ENCODE assay signal across 26 cellular contexts in genomic region chr17:60899115-60899514, GRCh38.
"Had no signal": no experiment of that assay in that cellular context is flagged by ENCODE, and none has a peak within 500 bp of the region (broad histone marks: within the 10 kb centered on the region; RNA-seq: fewer than 3 reads in every experiment).

No MANE protein-coding gene starts in this region.

- H3K4me3 ChIP-seq: stomach, suprapubic skin, testis, thoracic aorta, tibial artery, tibial nerve, transverse colon, upper lobe of left lung, upper lobe of right lung, uterus, vagina had no signal

- H3K36me3 ChIP-seq: thoracic aorta, tibial artery, transverse colon, upper lobe of left lung, upper lobe of right lung, uterus, vagina had no signal

- ATAC-seq: stimulated activated effector memory CD8-positive, alpha-beta T cell treated with anti-CD3 and anti-CD28 coated beads, Interleukin-12 subunit alpha, Interleukin-12 subunit beta, amount 100 ng/mL, for 72 hours; stimulated activated memory B cell treated with anti-CD40 and anti-IgM and Interleukin-4, amounts not matched to agents 10 μg/mL and 1 μg/mL and 100 μg/mL, for 72 hours; stimulated activated naive B cell treated with anti-CD40 and anti-IgM and Interleukin-4, amounts not matched to agents 10 μg/mL and 1 μg/mL and 100 μg/mL, for 72 hours; stimulated activated naive CD8-positive, alpha-beta T cell treated with anti-CD3 and anti-CD28 coated beads, Interleukin-15, amount 100 ng/mL, for 72 hours; stimulated activated naive CD8-positive, alpha-beta T cell treated with anti-CD3 and anti-CD28 coated beads, Interleukin-15, Interleukin-2, amounts not matched to agents 100 U/mL and 50 U/mL, for 24 hours; upper lobe of right lung had no signal

- H3K4me1 ChIP-seq: stomach, suprapubic skin, testis, transverse colon, upper lobe of right lung, uterus, vagina had no signal

- H3K27ac ChIP-seq: stomach, suprapubic skin, testis, thoracic aorta, tibial artery, tibial nerve, transverse colon, upper lobe of left lung, upper lobe of right lung, uterus, vagina had no signal

- DNase-seq: stimulated activated CD4-positive, alpha-beta T cell treated with anti-CD3 and anti-CD28 coated beads, Interleukin-2, amount 100 ng/mL, for 24 hours; stimulated activated CD4-positive, alpha-beta T cell treated with anti-CD3 and anti-CD28 coated beads, Interleukin-2, amount 100 ng/mL, for 48 hours; stimulated activated CD4-positive, alpha-beta T cell treated with anti-CD3 and anti-CD28 coated beads, Interleukin-4, amount 100 ng/mL, for 1 hour; stimulated activated CD4-positive, alpha-beta T cell treated with anti-CD3 and anti-CD28 coated beads, Interleukin-4, amount 100 ng/mL, for 24 hours; stimulated activated CD4-positive, alpha-beta T cell treated with anti-CD3 and anti-CD28 coated beads, Interleukin-4, amount 100 ng/mL, for 4 hours; stimulated activated CD8-positive, alpha-beta memory T cell treated with anti-CD3 and anti-CD28 coated beads, Interleukin-4, amount 100 ng/mL, for 48 hours; stimulated activated naive B cell treated with anti-CD40 and anti-IgM and Interleukin-4, amounts not matched to agents 10 μg/mL and 1 μg/mL and 100 μg/mL, for 72 hours; stimulated activated naive CD4-positive, alpha-beta T cell; stimulated activated naive CD4-positive, alpha-beta T cell treated with Interleukin-2 at 50 U/mL for 16 hours; stimulated activated naive CD8-positive, alpha-beta T cell treated with anti-CD3 and anti-CD28 coated beads, Interleukin-15, amount 100 ng/mL, for 72 hours; stimulated activated naive CD8-positive, alpha-beta T cell treated with anti-CD3 and anti-CD28 coated beads, Interleukin-15, Interleukin-2, amounts not matched to agents 100 U/mL and 50 U/mL, for 24 hours; stomach; substantia nigra; testis; tibial artery; transverse colon; trophoblast cell; upper lobe of left lung; upper lobe of right lung; uterus had no signal

- H3K27me3 ChIP-seq: stomach, suprapubic skin, testis, tibial artery, tibial nerve, transverse colon, upper lobe of left lung, upper lobe of right lung, uterus, vagina had no signal

- H3K9me3 ChIP-seq: suprapubic skin, testis, vagina had no signal
